In genomic region chr16:72093448-72094265, GRCh38 we compare ENCODE assay signal across 8 cellular contexts. TPM values are rescaled to one million over a fixed set of nuclear protein-coding genes. Genes with fewer than 3 reads are reported as not detected.
DNase-seq lines count a peak whose midpoint lies in the region; ATAC-seq and TF ChIP-seq lines count a peak whose summit lies in the region.

DHX38 (plus strand) TSS chr16:72093847; CDS start chr16:72096158, 2,311 bp downstream.
TXNL4B (minus strand) TSS chr16:72093620; CDS start chr16:72090749, 2,871 bp downstream.

- H3K4me1 ChIP-seq in prostate gland (replicated peaks) (peaks cover 8% of the 10 kb centered on the region), urinary bladder (ENCODE audit: insufficient read depth) (peaks cover 2% of the 10 kb centered on the region)

- H3K27ac ChIP-seq in angular gyrus (ENCODE audit: low read depth, low read length) (peak within 1 kb of the TSS; percentile 86), prostate gland (peak within 1 kb of the TSS; percentile 83), urinary bladder (ENCODE audit: low read depth) (peak within 1 kb of the TSS; percentile 83)

- peak; percentile 64 to 78 for DNase-seq in NCI-H187 (lab: John Stamatoyannopoulos, UW)
- peak; percentile 64 to 98 (median 85) for DNase-seq in T-helper 2 cell
- DNase-seq in left ventricle myocardium superior, result peak; percentile 93
- peak; percentile 97 for DNase-seq in prostate gland (ENCODE audit: low spot score)

- no peaks in the 10 kb centered on the region for H3K9me3 ChIP-seq in prostate gland

- no peaks in the 10 kb centered on the region for H3K27me3 ChIP-seq in prostate gland (replicated peaks; ENCODE audit: insufficient read depth)

- peak within 1 kb of the TSS; percentile 76 to 78 for H3K4me3 ChIP-seq in prostate gland
- peak within 1 kb of the TSS; percentile 84 for H3K4me3 ChIP-seq in urinary bladder (ENCODE audit: low read depth, low read length)

- peak in 1 of 4 experiments; percentile 30 for TF ChIP-seq CTCF in prostate gland (IDR thresholded peaks at IDR 0.05)

- TF ChIP-seq POLR2A in prostate gland (IDR thresholded peaks at IDR 0.05), result peak; percentile 81

- intact Hi-C loops in left ventricle myocardium superior (cut with micrococcal nuclease) (no loop called here), prostate gland (cut with DNase I) (loop anchor here (2.0 to 10.0 kb wide), 2 partner anchors 85 to 289 kb away; partner anchors contain the start of genes AP1G1 and DHODH)

- ATAC-seq in GM18498 (IDR thresholded peaks at IDR 0.05; ENCODE audit: unreplicated experiment) (peak; percentile 97), HG02938 (IDR thresholded peaks at IDR 0.05; ENCODE audit: unreplicated experiment) (peak; percentile 97), left ventricle myocardium superior (peak; percentile 99)

- WGBS in prostate gland, result under 1% methylated on average over 40 of the region's 43 CpGs
- WGBS in urinary bladder, result under 1% methylated on average over 43 of the region's 43 CpGs

- no peaks in the 10 kb centered on the region for H3K36me3 ChIP-seq in prostate gland
- H3K36me3 ChIP-seq in urinary bladder (ENCODE audit: insufficient read depth), result peaks cover 3% of the 10 kb centered on the region

RNA-seq across cellular contexts. Expression of gene DHX38, which starts in this region (rescaled TPM):
- 43.1 TPM for total RNA-seq in left ventricle myocardium superior
- 10 to 100 TPM; 61.9 to 63.9 TPM for total RNA-seq in prostate gland
- total RNA-seq in urinary bladder, result 38.6 TPM
- 44.1 TPM for polyA plus RNA-seq in urinary bladder

RNA-seq across cellular contexts. Expression of gene TXNL4B, which starts in this region (rescaled TPM):
- total RNA-seq in left ventricle myocardium superior, result 5.4 TPM
- total RNA-seq in prostate gland, result 10 to 100 TPM; 14.1 to 36.2 TPM
- 16.2 TPM for total RNA-seq in urinary bladder
- 7.7 TPM for polyA plus RNA-seq in urinary bladder

Comparison
In these comparisons a context has a peak if more than half of its experiments do, and no peak if none do; other contexts are left out.
1. Peak in every context shown above with its lines: DNase-seq, ATAC-seq, H3K4me3 ChIP-seq and H3K27ac ChIP-seq.